In genomic region chr12:93766802-93767523, GRCh38 we compare ENCODE assay signal across 1 cellular context.
TF ChIP-seq lines count a peak whose summit lies in the region.

No MANE protein-coding gene starts in this region.

TF ChIP-seq in GM23338, 12 proteins besides CTCF, POLR2A, EP300 and RAD21 (continued from another document):
- TF ChIP-seq ETS1 (IDR thresholded peaks at IDR 0.05) (no peak), ZNF331 (CRISPR knock-in tag; IDR thresholded peaks at IDR 0.05; ENCODE audit: low read depth) (no peak)
